ENCODE assay signal across 8 cellular contexts in the genomic region with DNA sequence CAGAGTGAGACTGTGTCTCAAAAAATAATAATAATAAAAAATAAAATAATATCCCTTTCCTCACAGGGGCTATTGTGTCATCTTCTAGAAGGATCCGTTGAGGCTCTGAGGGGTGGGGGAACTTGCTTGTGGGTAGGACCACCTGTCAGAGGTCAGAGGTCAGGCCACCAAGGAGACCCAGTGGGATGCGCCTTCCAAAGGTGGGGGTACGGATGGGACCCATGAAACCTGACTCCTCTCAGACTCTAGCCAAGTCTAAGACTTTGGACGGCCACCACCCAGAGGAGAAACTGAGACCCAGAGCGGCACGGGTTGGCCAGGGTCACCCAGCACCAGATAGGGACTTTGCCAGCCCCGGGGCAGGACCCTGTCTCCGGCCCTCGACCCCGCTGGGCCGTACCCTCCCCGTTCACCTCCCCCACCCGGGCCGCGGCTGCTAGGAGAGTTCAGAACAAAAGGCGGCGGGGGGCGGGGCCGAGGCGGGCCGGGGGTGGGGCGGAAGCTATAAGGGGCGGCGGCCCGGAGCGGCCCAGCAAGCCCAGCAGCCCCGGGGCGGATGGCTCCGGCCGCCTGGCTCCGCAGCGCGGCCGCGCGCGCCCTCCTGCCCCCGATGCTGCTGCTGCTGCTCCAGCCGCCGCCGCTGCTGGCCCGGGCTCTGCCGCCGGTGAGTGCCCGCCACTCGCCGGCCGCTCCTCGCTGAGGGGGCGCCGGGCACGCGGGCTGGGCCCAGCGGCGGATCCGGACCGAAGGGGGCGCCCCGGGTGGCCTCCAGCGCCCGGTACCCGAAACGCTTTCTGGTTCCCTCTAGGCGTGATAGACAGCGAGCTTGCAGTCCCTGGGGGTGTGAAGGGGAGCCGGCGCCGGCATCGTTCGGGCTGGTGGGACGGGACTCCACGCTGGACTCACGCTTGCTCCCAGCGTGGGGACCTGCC. TPM values are rescaled to one million over a fixed set of nuclear protein-coding genes. Genes with fewer than 3 reads are reported as not detected.
DNase-seq lines count a peak whose midpoint lies in the region; ATAC-seq and TF ChIP-seq lines count a peak whose summit lies in the region.

MMP11 (plus strand) TSS at position 535 of the 932 bp plus-strand sequence; CDS start at position 557, 22 bp downstream.

- peak within 1 kb of the TSS; percentile 68 for H3K4me2 ChIP-seq in Karpas-422 (ENCODE audit: low read depth, low read length, poor library complexity, severe bottlenecking)

- ATAC-seq in WTC11 = peak; percentile 23
- ATAC-seq in lower lobe of right lung = peak; percentile 53 to 59
- peak; percentile 67 for ATAC-seq in stimulated activated effector memory CD8-positive, alpha-beta T cell treated with anti-CD3 and anti-CD28 coated beads, Interleukin-12 subunit alpha, Interleukin-12 subunit beta, amount 100 ng/mL, for 72 hours
- ATAC-seq in HG02870 (IDR thresholded peaks at IDR 0.05; ENCODE audit: unreplicated experiment) = no peak
- no peak for ATAC-seq in HG03354 (IDR thresholded peaks at IDR 0.05; ENCODE audit: poor library complexity, severe bottlenecking, unreplicated experiment)

- no peaks in the 10 kb centered on the region for H3K9me2 ChIP-seq in Karpas-422 (replicated peaks; ENCODE audit: insufficient read depth, low read length)

- H3K4me1 Mint-ChIP-seq in CD14-positive monocyte (peaks cover 10% of the 10 kb centered on the region), WTC11 (peaks cover 30% of the 10 kb centered on the region)
- H3K4me1 Mint-ChIP-seq in stimulated activated effector memory CD8-positive, alpha-beta T cell treated with anti-CD3 and anti-CD28 coated beads, Interleukin-12 subunit alpha, Interleukin-12 subunit beta, amount 100 ng/mL, for 72 hours = peaks cover 18% of the 10 kb centered on the region

- H3K9me3 ChIP-seq in Karpas-422 (ENCODE audit: low read length) (no peaks in the 10 kb centered on the region), lower lobe of right lung (no peaks in the 10 kb centered on the region)

- peaks cover 24% of the 10 kb centered on the region; the same call in 1 of the 2 replicates for H3K79me2 ChIP-seq in Karpas-422 (ENCODE audit: low read length)

- H3K4me3 ChIP-seq in Karpas-422 (ENCODE audit: low read length) = peak within 1 kb of the TSS; percentile 87
- peak within 1 kb of the TSS; percentile 65 for H3K4me3 ChIP-seq in coronary artery
- peak within 1 kb of the TSS; percentile 55 for H3K4me3 ChIP-seq in lower lobe of right lung

- H2AFZ ChIP-seq in Karpas-422 (ENCODE audit: low read length) = peak within 1 kb of the TSS; percentile 87; the same call in 1 of the 2 replicates

- H3K27me3 Mint-ChIP-seq in CD14-positive monocyte (ENCODE audit: low read depth in 3 of 3) (peaks cover 30 to 33% (median 31%) of the 10 kb centered on the region in 3 donors), WTC11 (ENCODE audit: low read depth) (peaks cover 41% of the 10 kb centered on the region)

- CTCF ChIA-PET in WTC11 (lab: Charles Lee) = interaction anchor here (0.6 to 2.8 kb wide), 9 partner anchors 14 to 135 kb away, joined by 3 to 11 read pairs (median 4); partner anchors contain the start of gene MIF

- H3K9me3 Mint-ChIP-seq in CD14-positive monocyte = peaks cover 0 to 6% (median 3%) of the 10 kb centered on the region in 7 donors
- no peaks in the 10 kb centered on the region for H3K9me3 Mint-ChIP-seq in WTC11
- no peaks in the 10 kb centered on the region for H3K9me3 Mint-ChIP-seq in stimulated activated effector memory CD8-positive, alpha-beta T cell treated with anti-CD3 and anti-CD28 coated beads, Interleukin-12 subunit alpha, Interleukin-12 subunit beta, amount 100 ng/mL, for 72 hours

- POLR2A ChIA-PET in WTC11 (lab: Charles Lee) = no interaction called here

- H3K4me1 ChIP-seq in Karpas-422 (ENCODE audit: low read length) (peaks cover 55% of the 10 kb centered on the region), lower lobe of right lung (peaks cover 49% of the 10 kb centered on the region)

- H3K36me3 ChIP-seq in Karpas-422 (ENCODE audit: insufficient read depth, low read length) = no peaks in the 10 kb centered on the region
- H3K36me3 ChIP-seq in lower lobe of right lung = no peaks in the 10 kb centered on the region

- peak within 1 kb of the TSS; percentile 92 for H3K9ac ChIP-seq in Karpas-422 (ENCODE audit: low read length)

- H3K36me3 Mint-ChIP-seq in CD14-positive monocyte = peaks cover 0 to 5% of the 10 kb centered on the region in 2 donors
- H3K36me3 Mint-ChIP-seq in WTC11 = no peaks in the 10 kb centered on the region
- no peaks in the 10 kb centered on the region for H3K36me3 Mint-ChIP-seq in stimulated activated effector memory CD8-positive, alpha-beta T cell treated with anti-CD3 and anti-CD28 coated beads, Interleukin-12 subunit alpha, Interleukin-12 subunit beta, amount 100 ng/mL, for 72 hours

- H3K27me3 ChIP-seq in Karpas-422 (ENCODE audit: low read length) (no peaks in the 10 kb centered on the region), lower lobe of right lung (ENCODE audit: low read depth) (no peaks in the 10 kb centered on the region)

- TF ChIP-seq CTCF in CD14-positive monocyte (IDR thresholded peaks at IDR 0.05) (no peak), WTC11 (IDR thresholded peaks at IDR 0.05) (no peak), coronary artery (IDR thresholded peaks at IDR 0.05) (no peak), lower lobe of right lung (IDR thresholded peaks at IDR 0.05) (peak; percentile 13)

- DNase-seq in CD14-positive monocyte (ENCODE audit: low spot score) (no peak), Karpas-422 (peak; percentile 89), WTC11 (ENCODE audit: low spot score) (peak; percentile 70), coronary artery (ENCODE audit: low spot score) (no peak), lower lobe of right lung (peak; percentile 64)
- DNase-seq in stimulated activated effector memory CD8-positive, alpha-beta T cell treated with anti-CD3 and anti-CD28 coated beads, Interleukin-12 subunit alpha, Interleukin-12 subunit beta, amount 100 ng/mL, for 72 hours (ENCODE audit: low spot score in 2 of 2) = peak; percentile 30 to 62

- H3K27ac ChIP-seq in Karpas-422 (ENCODE audit: low read length) (peak within 1 kb of the TSS; percentile 97), coronary artery (peak within 1 kb of the TSS in 1 of 2 donors; percentile 5), lower lobe of right lung (no peak within 1 kb of the TSS)

- H3K4me3 Mint-ChIP-seq in CD14-positive monocyte (peak within 1 kb of the TSS; percentile 62 to 88), WTC11 (peak within 1 kb of the TSS; percentile 79)
- peak within 1 kb of the TSS; percentile 31 for H3K4me3 Mint-ChIP-seq in stimulated activated effector memory CD8-positive, alpha-beta T cell treated with anti-CD3 and anti-CD28 coated beads, Interleukin-12 subunit alpha, Interleukin-12 subunit beta, amount 100 ng/mL, for 72 hours

- H3K27ac Mint-ChIP-seq in CD14-positive monocyte (no peak within 1 kb of the TSS), WTC11 (no peak within 1 kb of the TSS)
- no peak within 1 kb of the TSS for H3K27ac Mint-ChIP-seq in stimulated activated effector memory CD8-positive, alpha-beta T cell treated with anti-CD3 and anti-CD28 coated beads, Interleukin-12 subunit alpha, Interleukin-12 subunit beta, amount 100 ng/mL, for 72 hours

- peaks cover 4% of the 10 kb centered on the region; the same call in 1 of the 2 replicates for H4K20me1 ChIP-seq in Karpas-422 (ENCODE audit: insufficient read depth, low read depth, low read length)

- intact Hi-C loops in CD14-positive monocyte (cut with micrococcal nuclease) (no loop called here), lower lobe of right lung (cut with DNase I) (no loop called here)

TF ChIP-seq in WTC11, 78 proteins besides CTCF, POLR2A, EP300 and RAD21 (continues in another document):
- TF ChIP-seq ATF6 (CRISPR knock-in tag; IDR thresholded peaks at IDR 0.05) (no peak), KAT7 (CRISPR knock-in tag; IDR thresholded peaks at IDR 0.05; ENCODE audit: borderline replicate concordance) (no peak), GABPB1 (CRISPR knock-in tag; IDR thresholded peaks at IDR 0.05) (no peak), ERG (CRISPR knock-in tag; IDR thresholded peaks at IDR 0.05) (no peak), FOXP1 (CRISPR knock-in tag; IDR thresholded peaks at IDR 0.05; ENCODE audit: borderline replicate concordance) (peak; percentile 49; the same call in 1 of the 2 replicates)

RNA-seq across cellular contexts. Expression of gene MMP11, which starts in this region (rescaled TPM):
- polyA plus RNA-seq in CD14-positive monocyte = not detected
- total RNA-seq in Karpas-422 (2014; rRNA removed; shearing (Covaris generic); ENCODE audit: low replicate concordance) = 48.2 and 84.2 TPM in 2 replicates
- total RNA-seq in WTC11 (2021) = 14.5 to 16.5 TPM (median 16.2 TPM) in 3 replicates
- total RNA-seq in lower lobe of right lung = 1.9 TPM

Comparison
In these comparisons a context has a peak if more than half of its experiments do, and no peak if none do; other contexts are left out.
1. DNase-seq: peak in Karpas-422 (single experiment), WTC11 (single experiment), lower lobe of right lung (single experiment) and stimulated activated effector memory CD8-positive, alpha-beta T cell treated with anti-CD3 and anti-CD28 coated beads, Interleukin-12 subunit alpha, Interleukin-12 subunit beta, amount 100 ng/mL, for 72 hours (2 of 2); none in CD14-positive monocyte (single experiment) and coronary artery (single experiment).
2. ATAC-seq: peak in WTC11 (single experiment), lower lobe of right lung (2 of 2) and stimulated activated effector memory CD8-positive, alpha-beta T cell treated with anti-CD3 and anti-CD28 coated beads, Interleukin-12 subunit alpha, Interleukin-12 subunit beta, amount 100 ng/mL, for 72 hours (single experiment); none in HG02870 (single experiment) and HG03354 (single experiment).
3. Peak in every context shown above with its lines, with median percentiles within 50 percentile points of each other: H3K4me3 Mint-ChIP-seq and H3K4me3 ChIP-seq.